Comparison of ENCODE assay signal across 28 cellular contexts in the genomic region with DNA sequence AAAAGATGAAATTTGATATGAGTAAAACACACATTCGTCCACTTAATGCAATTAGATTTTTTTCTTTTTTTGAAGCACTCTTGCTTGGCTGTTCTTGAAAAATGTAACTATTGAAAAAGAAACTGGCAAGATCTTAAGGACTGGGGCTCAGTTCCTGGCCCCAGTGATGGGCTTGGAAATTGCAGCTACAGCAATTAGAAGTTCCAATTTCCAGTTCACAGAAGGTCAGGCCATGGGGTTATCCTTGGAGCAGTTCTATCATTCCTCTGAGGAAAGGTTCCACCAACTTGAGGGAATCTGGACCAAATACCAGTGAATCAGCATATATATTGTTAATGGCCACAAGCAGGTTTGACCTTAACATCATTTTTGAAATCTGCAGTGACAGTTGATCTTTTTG. TPM values are rescaled to one million over a fixed set of nuclear protein-coding genes. Genes with fewer than 3 reads are reported as not detected.
"Had no signal": no experiment of that assay in that cellular context is flagged by ENCODE, and none has a peak within 500 bp of the region (broad histone marks: within the 10 kb centered on the region; RNA-seq: fewer than 3 reads in every experiment).

No MANE protein-coding gene starts in this region.

- FAIRE-seq: endothelial cell of umbilical vein, keratinocyte, urothelium cell line had no signal

- H3K9ac ChIP-seq: parathyroid adenoma had no signal

- H3K4me3 ChIP-seq: coronary artery, esophagus muscularis mucosa, lung, mucosa of descending colon, right atrium auricular region, sigmoid colon, thoracic aorta, tibial nerve, upper lobe of left lung had no signal

- ATAC-seq: foreskin keratinocyte; mucosa of descending colon; natural killer cell treated with Interleukin-12 subunit alpha and Interleukin-12 subunit beta and Interleukin-15 and Interleukin-18, amount 100 ng/mL, for 72 hours; stimulated activated effector memory CD8-positive, alpha-beta T cell treated with anti-CD3 and anti-CD28 coated beads, Interleukin-12 subunit alpha, Interleukin-12 subunit beta, amount 100 ng/mL, for 72 hours; stimulated activated naive CD8-positive, alpha-beta T cell treated with anti-CD3 and anti-CD28 coated beads, Interleukin-15, Interleukin-2, amounts not matched to agents 100 U/mL and 50 U/mL, for 24 hours had no signal

- H3K27ac ChIP-seq: coronary artery, esophagus muscularis mucosa, foreskin keratinocyte, neutrophil, parathyroid adenoma, sigmoid colon, thoracic aorta, tibial nerve, upper lobe of left lung had no signal

- H3K27ac Mint-ChIP-seq: memory B cell; mesothelial cell of epicardium; naive B cell; natural killer cell treated with Interleukin-12 subunit alpha and Interleukin-12 subunit beta and Interleukin-15 and Interleukin-18, amount 100 ng/mL, for 72 hours; progenitor cell of endocrine pancreas; stimulated activated effector memory CD8-positive, alpha-beta T cell treated with anti-CD3 and anti-CD28 coated beads, Interleukin-12 subunit alpha, Interleukin-12 subunit beta, amount 100 ng/mL, for 72 hours had no signal

- H3K9me3 Mint-ChIP-seq: memory B cell; mesothelial cell of epicardium; naive B cell; natural killer cell treated with Interleukin-12 subunit alpha and Interleukin-12 subunit beta and Interleukin-15 and Interleukin-18, amount 100 ng/mL, for 72 hours; stimulated activated effector memory CD8-positive, alpha-beta T cell treated with anti-CD3 and anti-CD28 coated beads, Interleukin-12 subunit alpha, Interleukin-12 subunit beta, amount 100 ng/mL, for 72 hours had no signal

- H3K4me3 Mint-ChIP-seq: memory B cell; mesothelial cell of epicardium; naive B cell; natural killer cell treated with Interleukin-12 subunit alpha and Interleukin-12 subunit beta and Interleukin-15 and Interleukin-18, amount 100 ng/mL, for 72 hours; neural crest cell; stimulated activated effector memory CD8-positive, alpha-beta T cell treated with anti-CD3 and anti-CD28 coated beads, Interleukin-12 subunit alpha, Interleukin-12 subunit beta, amount 100 ng/mL, for 72 hours had no signal

- H3K36me3 ChIP-seq: esophagus muscularis mucosa, neutrophil, right atrium auricular region, sigmoid colon, thoracic aorta, tibial nerve, upper lobe of left lung had no signal

- H3K27me3 ChIP-seq: esophagus muscularis mucosa, foreskin keratinocyte, neutrophil, right atrium auricular region, sigmoid colon, tibial nerve, upper lobe of left lung had no signal

- H3K9me3 ChIP-seq: esophagus muscularis mucosa, mucosa of descending colon, neutrophil, right atrium auricular region, sigmoid colon, thoracic aorta, tibial nerve, upper lobe of left lung had no signal

- DNase-seq: dermis blood vessel endothelial cell; effector memory CD4-positive, alpha-beta T cell; foreskin keratinocyte; glutamatergic neuron; mucosa of descending colon; naive B cell; sigmoid colon; stimulated activated CD4-positive, alpha-beta T cell treated with anti-CD3 and anti-CD28 coated beads, Interleukin-2, amount 100 ng/mL, for 24 hours; stimulated activated CD4-positive, alpha-beta T cell treated with anti-CD3 and anti-CD28 coated beads, Interleukin-4, amount 100 ng/mL, for 24 hours; stimulated activated naive CD8-positive, alpha-beta T cell treated with anti-CD3 and anti-CD28 coated beads, Interleukin-15, Interleukin-2, amounts not matched to agents 100 U/mL and 50 U/mL, for 24 hours; upper lobe of left lung had no signal

- H2AFZ ChIP-seq: parathyroid adenoma had no signal

- H3K79me2 ChIP-seq: parathyroid adenoma had no signal

- H3K4me1 Mint-ChIP-seq: memory B cell; naive B cell; neural crest cell; stimulated activated effector memory CD8-positive, alpha-beta T cell treated with anti-CD3 and anti-CD28 coated beads, Interleukin-12 subunit alpha, Interleukin-12 subunit beta, amount 100 ng/mL, for 72 hours had no signal

- H3K4me1 ChIP-seq: foreskin keratinocyte, parathyroid adenoma, right atrium auricular region, sigmoid colon had no signal

- H3K36me3 Mint-ChIP-seq: memory B cell; naive B cell; natural killer cell treated with Interleukin-12 subunit alpha and Interleukin-12 subunit beta and Interleukin-15 and Interleukin-18, amount 100 ng/mL, for 72 hours; stimulated activated effector memory CD8-positive, alpha-beta T cell treated with anti-CD3 and anti-CD28 coated beads, Interleukin-12 subunit alpha, Interleukin-12 subunit beta, amount 100 ng/mL, for 72 hours had no signal

RNA-seq across cellular contexts. Expression of gene IGF1, which starts 18.9 kb away (rescaled TPM):
- total RNA-seq: endothelial cell of umbilical vein, foreskin keratinocyte, neural crest cell had no signal
- polyA plus RNA-seq: foreskin keratinocyte, keratinocyte had no signal
